Comparison of ENCODE assay signal across 17 cellular contexts in genomic region chr11:108938604-108939003, GRCh38.
DNase-seq lines count a peak whose midpoint lies in the region; ATAC-seq and TF ChIP-seq lines count a peak whose summit lies in the region.
"Had no signal": no experiment of that assay in that cellular context is flagged by ENCODE, and none has a peak within 500 bp of the region (broad histone marks: within the 10 kb centered on the region; RNA-seq: fewer than 3 reads in every experiment).

No MANE protein-coding gene starts in this region.

- H3K4me1 ChIP-seq in HAP-1 (peaks cover 20% of the 10 kb centered on the region), PC-3 (ENCODE audit: insufficient read depth, low read length) (no peaks in the 10 kb centered on the region), osteoblast (ENCODE audit: insufficient read depth, low read length) (peaks cover 16% of the 10 kb centered on the region)
- H3K4me1 ChIP-seq: BLaER1 treated with 17β-estradiol and CSF1 and Interleukin-3, amounts not matched to agents 10 nM and 100 nM; Peyer's patch had no signal

- H4K20me1 ChIP-seq in PC-3 (ENCODE audit: low read length) (no peaks in the 10 kb centered on the region), osteoblast (ENCODE audit: insufficient read depth, low read length) (no peaks in the 10 kb centered on the region)
- H4K20me1 ChIP-seq: BLaER1 treated with 17β-estradiol and CSF1 and Interleukin-3, amounts not matched to agents 10 nM and 100 nM had no signal

- H3K9me3 ChIP-seq in HAP-1 (no peaks in the 10 kb centered on the region), PC-3 (ENCODE audit: low read length) (no peaks in the 10 kb centered on the region), osteoblast (ENCODE audit: low read depth, low read length) (no peaks in the 10 kb centered on the region)
- H3K9me3 ChIP-seq: BLaER1 treated with 17β-estradiol and CSF1 and Interleukin-3, amounts not matched to agents 10 nM and 100 nM; Peyer's patch had no signal

- BruUV-seq in PC-3 (replicated peaks; lab: Mats Ljungman, UMichigan) = no TSS peak

- H3F3A ChIP-seq in PC-3 (ENCODE audit: low read length, unreplicated experiment) = no peaks in the 10 kb centered on the region

- H3K27ac ChIP-seq in PC-3 (ENCODE audit: low read length) = no peak overlapping the region
- no peak overlapping the region for H3K27ac ChIP-seq in osteoblast (ENCODE audit: low read depth, low read length)
- H3K27ac ChIP-seq: BLaER1 treated with 17β-estradiol and CSF1 and Interleukin-3, amounts not matched to agents 10 nM and 100 nM; KMS-11; Peyer's patch had no signal

- in situ Hi-C loops in HAP-1 (cut with MboI; ENCODE audit: low sequenced_read_pairs) = no loop called here

- H3K4me3 ChIP-seq in HAP-1 = no peak overlapping the region
- no peak overlapping the region for H3K4me3 ChIP-seq in PC-3 (ENCODE audit: low read length)
- H3K4me3 ChIP-seq in osteoblast (ENCODE audit: insufficient read depth, low read length) = no peak overlapping the region
- H3K4me3 ChIP-seq: BLaER1 treated with 17β-estradiol and CSF1 and Interleukin-3, amounts not matched to agents 10 nM and 100 nM; Peyer's patch had no signal

- no peaks in the 10 kb centered on the region for H3K9me2 ChIP-seq in PC-3 (replicated peaks; ENCODE audit: low read length)

- CTCF ChIA-PET in PC-3 (lab: Charles Lee) = no interaction called here

- H3K36me3 ChIP-seq in HAP-1 (replicated peaks) (no peaks in the 10 kb centered on the region), PC-3 (ENCODE audit: low read depth, low read length) (no peaks in the 10 kb centered on the region), osteoblast (ENCODE audit: insufficient read depth, low read length) (peaks cover 13% of the 10 kb centered on the region)
- H3K36me3 ChIP-seq: Peyer's patch had no signal

- TF ChIP-seq CTCF in PC-3 (conservative IDR thresholded peaks at IDR 0.05; ENCODE audit: low read depth, low read length) = 0 out of 2 replicates have a peak, but pooled peaks have one; percentile 12
- no peak for TF ChIP-seq CTCF in osteoblast (IDR thresholded peaks at IDR 0.05; ENCODE audit: extremely low read depth, low read depth, low read length)

- H3K4me2 ChIP-seq in PC-3 (ENCODE audit: low read length) = no peak overlapping the region
- no peak overlapping the region for H3K4me2 ChIP-seq in osteoblast (ENCODE audit: insufficient read depth, low read length)
- H3K4me2 ChIP-seq: BLaER1 treated with 17β-estradiol and CSF1 and Interleukin-3, amounts not matched to agents 10 nM and 100 nM; KMS-11 had no signal

- no peak overlapping the region for H3K9ac ChIP-seq in PC-3 (ENCODE audit: low read length)
- H3K9ac ChIP-seq: BLaER1 treated with 17β-estradiol and CSF1 and Interleukin-3, amounts not matched to agents 10 nM and 100 nM; KMS-11 had no signal

- DNase-seq in HAP-1 (ENCODE audit: low spot score in 2 of 2) (peak; percentile 31 to 75), PC-3 (no peak), fibroblast of gingiva (ENCODE audit: low read depth) (peak; percentile 21), osteoblast (ENCODE audit: insufficient read length, low spot score, missing footprints) (peak; percentile 38), COLO668 (lab: John Stamatoyannopoulos, UW; ENCODE audit: unreplicated experiment) (no peak), inferior parietal cortex (ENCODE audit: extremely low spot score) (no peak)
- DNase-seq: H9, MM.1S, NCI-H1105 treated with DMSO at 0.1 percent for 48 hours, NCI-H187, NCI-H446 treated with DMSO at 0.1 percent for 48 hours, Peyer's patch, SHP77 had no signal

- POLR2A ChIA-PET in PC-3 (lab: Charles Lee; ENCODE audit: unreplicated experiment) = no interaction called here

- ATAC-seq in PC-3 (no peak), GM18873 (IDR thresholded peaks at IDR 0.05; ENCODE audit: low FRiP score, unreplicated experiment) (no peak), HG02981 (IDR thresholded peaks at IDR 0.05; ENCODE audit: unreplicated experiment) (no peak)

- H3K79me2 ChIP-seq in PC-3 (ENCODE audit: low read length) (no peaks in the 10 kb centered on the region), osteoblast (ENCODE audit: insufficient read depth, low read length) (peaks cover 3% of the 10 kb centered on the region)

- H3K27me3 ChIP-seq in HAP-1 (ENCODE audit: low read depth) (no peaks in the 10 kb centered on the region), PC-3 (ENCODE audit: low read length) (no peaks in the 10 kb centered on the region), osteoblast (ENCODE audit: insufficient read depth, low read length) (no peaks in the 10 kb centered on the region)
- H3K27me3 ChIP-seq: BLaER1 treated with 17β-estradiol and CSF1 and Interleukin-3, amounts not matched to agents 10 nM and 100 nM; Peyer's patch had no signal

- H2AFZ ChIP-seq in PC-3 (ENCODE audit: low read length) (no peak overlapping the region), osteoblast (ENCODE audit: low read length) (no peak overlapping the region)

- intact Hi-C loops in PC-3 (cut with micrococcal nuclease) = no loop called here

Comparison
In these comparisons a context has a peak if more than half of its experiments do, and no peak if none do; other contexts are left out.
1. DNase-seq: peak in HAP-1 (2 of 2), fibroblast of gingiva (single experiment) and osteoblast (single experiment); none in PC-3 (single experiment), COLO668 (single experiment) and inferior parietal cortex (single experiment).